Comparison of ENCODE assay signal across 24 cellular contexts in the genomic region with DNA sequence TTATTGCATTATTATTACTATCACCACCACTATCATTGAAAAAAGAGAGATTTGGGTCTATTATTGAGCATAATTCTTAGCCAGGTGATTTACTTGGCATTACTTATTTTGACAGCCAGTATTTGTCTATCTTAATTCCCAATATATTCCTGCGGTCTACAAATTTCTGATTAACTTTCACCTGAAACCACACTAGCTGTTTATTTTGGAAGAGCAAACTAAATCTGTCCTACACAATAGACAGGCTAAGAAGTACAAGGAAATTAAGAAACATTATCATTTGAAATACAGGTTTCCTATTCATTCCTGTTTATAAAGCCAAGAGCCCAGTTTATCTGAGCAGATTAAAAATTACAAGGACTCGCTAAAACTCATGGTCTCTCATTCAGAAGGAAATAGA. TPM values are rescaled to one million over a fixed set of nuclear protein-coding genes. Genes with fewer than 3 reads are reported as not detected.
DNase-seq lines count a peak whose midpoint lies in the region; ATAC-seq and TF ChIP-seq lines count a peak whose summit lies in the region.
"Had no signal": no experiment of that assay in that cellular context is flagged by ENCODE, and none has a peak within 500 bp of the region (broad histone marks: within the 10 kb centered on the region; RNA-seq: fewer than 3 reads in every experiment).

No MANE protein-coding gene starts in this region.

- H3K4me3 Mint-ChIP-seq in activated T-cell treated with anti-CD3 and anti-CD28 coated beads, Interleukin-2, amount 50 U/mL, for 72 hours: peak overlapping the region; percentile 71 to 74
- peak overlapping the region; percentile 67 for H3K4me3 Mint-ChIP-seq in activated naive CD8-positive, alpha-beta T cell treated with anti-CD3 and anti-CD28 coated beads, Interleukin-2, amount 10 ng/mL, durations not matched to agents 7 days and 5 days
- H3K4me3 Mint-ChIP-seq in stimulated activated effector memory CD8-positive, alpha-beta T cell treated with anti-CD3 and anti-CD28 coated beads, Interleukin-12 subunit alpha, Interleukin-12 subunit beta, amount 100 ng/mL, for 72 hours: peak overlapping the region; percentile 63
- H3K4me3 Mint-ChIP-seq: nephron had no signal

- peak overlapping the region; percentile 85 for H3K27ac Mint-ChIP-seq in activated T-cell treated with anti-CD3 and anti-CD28 coated beads, Interleukin-2, amount 50 U/mL, for 72 hours
- peak overlapping the region; percentile 90 for H3K27ac Mint-ChIP-seq in activated naive CD8-positive, alpha-beta T cell treated with anti-CD3 and anti-CD28 coated beads, Interleukin-2, amount 10 ng/mL, durations not matched to agents 7 days and 5 days
- H3K27ac Mint-ChIP-seq in stimulated activated effector memory CD8-positive, alpha-beta T cell treated with anti-CD3 and anti-CD28 coated beads, Interleukin-12 subunit alpha, Interleukin-12 subunit beta, amount 100 ng/mL, for 72 hours: peak overlapping the region; percentile 85
- H3K27ac Mint-ChIP-seq: nephron had no signal

- no peaks in the 10 kb centered on the region for H3K27me3 Mint-ChIP-seq in activated T-cell treated with anti-CD3 and anti-CD28 coated beads, Interleukin-2, amount 50 U/mL, for 72 hours (ENCODE audit: low read depth)
- H3K27me3 Mint-ChIP-seq in activated naive CD8-positive, alpha-beta T cell treated with anti-CD3 and anti-CD28 coated beads, Interleukin-2, amount 10 ng/mL, durations not matched to agents 7 days and 5 days: no peaks in the 10 kb centered on the region

- H3K4me1 Mint-ChIP-seq in activated T-cell treated with anti-CD3 and anti-CD28 coated beads, Interleukin-2, amount 50 U/mL, for 72 hours (ENCODE audit: low read depth): peaks cover 2% of the 10 kb centered on the region
- H3K4me1 Mint-ChIP-seq in activated naive CD8-positive, alpha-beta T cell treated with anti-CD3 and anti-CD28 coated beads, Interleukin-2, amount 10 ng/mL, durations not matched to agents 7 days and 5 days: peaks cover 57% of the 10 kb centered on the region
- peaks cover 65% of the 10 kb centered on the region for H3K4me1 Mint-ChIP-seq in stimulated activated effector memory CD8-positive, alpha-beta T cell treated with anti-CD3 and anti-CD28 coated beads, Interleukin-12 subunit alpha, Interleukin-12 subunit beta, amount 100 ng/mL, for 72 hours
- H3K4me1 Mint-ChIP-seq: nephron had no signal

- CTCF ChIA-PET in Panc1 (lab: Charles Lee): interaction anchor here (1.2 kb wide), 1 partner anchor 98 kb away, joined by 3 read pairs; no protein-coding TSS in a partner anchor

- peak overlapping the region; percentile 70 for H3K27ac ChIP-seq in Panc1 (ENCODE audit: low read length)
- H3K27ac ChIP-seq: colonic mucosa, lower lobe of right lung, SJCRH30 had no signal

- no peaks in the 10 kb centered on the region for H3K9me3 Mint-ChIP-seq in activated T-cell treated with anti-CD3 and anti-CD28 coated beads, Interleukin-2, amount 50 U/mL, for 72 hours
- no peaks in the 10 kb centered on the region for H3K9me3 Mint-ChIP-seq in activated naive CD8-positive, alpha-beta T cell treated with anti-CD3 and anti-CD28 coated beads, Interleukin-2, amount 10 ng/mL, durations not matched to agents 7 days and 5 days
- no peaks in the 10 kb centered on the region for H3K9me3 Mint-ChIP-seq in stimulated activated effector memory CD8-positive, alpha-beta T cell treated with anti-CD3 and anti-CD28 coated beads, Interleukin-12 subunit alpha, Interleukin-12 subunit beta, amount 100 ng/mL, for 72 hours
- H3K9me3 Mint-ChIP-seq: nephron had no signal

- in situ Hi-C loops in Panc1 (cut with HindIII; ENCODE audit: low pct_unique_long_range_greater_than_20kb, low sequenced_read_pairs): no loop called here

- no peaks in the 10 kb centered on the region for H3K27me3 ChIP-seq in Panc1 (ENCODE audit: control insufficient read depth, insufficient read depth, low read length)
- H3K27me3 ChIP-seq: colonic mucosa, heart left ventricle, SJCRH30, testis had no signal

- DNase-seq in activated T-cell treated with anti-CD3 and anti-CD28 coated beads, Interleukin-2, amount 50 U/mL, for 72 hours: no peak
- DNase-seq in activated T-cell treated with anti-CD3 and anti-CD28 coated beads, Interleukin-2, amount 50 U/mL, for 48 hours: no peak
- DNase-seq in Panc1 (ENCODE audit: low read depth, low spot score): no peak
- no peak for DNase-seq in activated naive CD8-positive, alpha-beta T cell treated with anti-CD3 and anti-CD28 coated beads, Interleukin-2, amount 10 ng/mL, durations not matched to agents 7 days and 5 days
- no peak for DNase-seq in stimulated activated effector memory CD8-positive, alpha-beta T cell treated with anti-CD3 and anti-CD28 coated beads, Interleukin-12 subunit alpha, Interleukin-12 subunit beta, amount 100 ng/mL, for 72 hours (ENCODE audit: low spot score in 2 of 2)
- DNase-seq in Ammon's horn (ENCODE audit: low spot score): no peak
- no peak for DNase-seq in NCI-H1092 (lab: John Stamatoyannopoulos, UW)
- DNase-seq in DMS 273 treated with DMSO at 0.1 percent for 48 hours (lab: John Stamatoyannopoulos, UW): no peak
- DNase-seq: ACHN; activated gamma-delta T cell; anterior cingulate cortex; colonic mucosa; effector memory CD4-positive, alpha-beta T cell; foreskin fibroblast; heart left ventricle; KG1; lower lobe of right lung; NCI-H1436 treated with DMSO at 0.1 percent for 48 hours; NCI-H2107; NCI-H748 treated with DMSO at 0.1 percent for 48 hours; SJCRH30; testis had no signal

- no TSS peak for BruUV-seq in Panc1 (replicated peaks; lab: Mats Ljungman, UMichigan)

- no peak for TF ChIP-seq CTCF in Panc1 (IDR thresholded peaks at IDR 0.05)

- POLR2A ChIA-PET in Panc1 (lab: Charles Lee): no interaction called here
- POLR2A ChIA-PET in activated naive CD8-positive, alpha-beta T cell treated with anti-CD3 and anti-CD28 coated beads, Interleukin-2, amount 10 ng/mL, durations not matched to agents 7 days and 5 days (lab: Charles Lee): no interaction called here

- peaks cover 47% of the 10 kb centered on the region for H3K4me1 ChIP-seq in Panc1 (ENCODE audit: control insufficient read depth, insufficient read depth, low read length)
- H3K4me1 ChIP-seq: colonic mucosa, SJCRH30 had no signal

- no peaks in the 10 kb centered on the region for H3K9me3 ChIP-seq in Panc1 (ENCODE audit: control insufficient read depth, insufficient read depth, low read depth, low read length)
- H3K9me3 ChIP-seq: colonic mucosa, heart left ventricle, lower lobe of right lung, SJCRH30, testis had no signal

- H3K36me3 ChIP-seq in Panc1 (ENCODE audit: control insufficient read depth, insufficient read depth, low read length): no peaks in the 10 kb centered on the region
- H3K36me3 ChIP-seq: colonic mucosa, heart left ventricle, lower lobe of right lung, SJCRH30 had no signal

- H3K36me3 Mint-ChIP-seq in activated T-cell treated with anti-CD3 and anti-CD28 coated beads, Interleukin-2, amount 50 U/mL, for 72 hours (ENCODE audit: insufficient read depth in 2 of 2): no peaks in the 10 kb centered on the region
- H3K36me3 Mint-ChIP-seq in activated naive CD8-positive, alpha-beta T cell treated with anti-CD3 and anti-CD28 coated beads, Interleukin-2, amount 10 ng/mL, durations not matched to agents 7 days and 5 days: no peaks in the 10 kb centered on the region
- H3K36me3 Mint-ChIP-seq in stimulated activated effector memory CD8-positive, alpha-beta T cell treated with anti-CD3 and anti-CD28 coated beads, Interleukin-12 subunit alpha, Interleukin-12 subunit beta, amount 100 ng/mL, for 72 hours: peaks cover 13% of the 10 kb centered on the region

- ATAC-seq in activated T-cell treated with anti-CD3 and anti-CD28 coated beads, Interleukin-2, amount 50 U/mL, for 72 hours (replicated peaks in 1 of 2): no peak
- ATAC-seq in Panc1: no peak
- no peak for ATAC-seq in activated naive CD8-positive, alpha-beta T cell treated with anti-CD3 and anti-CD28 coated beads, Interleukin-2, amount 10 ng/mL, durations not matched to agents 7 days and 5 days (ENCODE audit: low read depth)
- no peak for ATAC-seq in stimulated activated effector memory CD8-positive, alpha-beta T cell treated with anti-CD3 and anti-CD28 coated beads, Interleukin-12 subunit alpha, Interleukin-12 subunit beta, amount 100 ng/mL, for 72 hours
- ATAC-seq: heart left ventricle, lower lobe of right lung had no signal

- intact Hi-C loops in Panc1 (cut with micrococcal nuclease; ENCODE audit: unreplicated experiment): no loop called here

- no peak overlapping the region for H3K4me3 ChIP-seq in Panc1 (ENCODE audit: low read depth in 2 of 2, low read length in 2 of 2)
- H3K4me3 ChIP-seq: colonic mucosa, heart left ventricle, lower lobe of right lung, SJCRH30, skin epidermis, testis had no signal

RNA-seq across cellular contexts. Expression of gene LYST, which starts 6.9 kb away (rescaled TPM):
- 10 to 100 TPM; 43.9 to 50.7 TPM for total RNA-seq in activated T-cell treated with anti-CD3 and anti-CD28 coated beads, Interleukin-2, amount 50 U/mL, for 72 hours
- 75.2 TPM for total RNA-seq in Panc1 (2021; ENCODE audit: unreplicated experiment)
- polyA plus RNA-seq in Panc1 (2012; ENCODE audit: insufficient read length): 19.4 TPM
- 10 to 100 TPM; 52.8 to 61.2 TPM for total RNA-seq in activated naive CD8-positive, alpha-beta T cell treated with anti-CD3 and anti-CD28 coated beads, Interleukin-2, amount 10 ng/mL, durations not matched to agents 7 days and 5 days
